In the genomic region with DNA sequence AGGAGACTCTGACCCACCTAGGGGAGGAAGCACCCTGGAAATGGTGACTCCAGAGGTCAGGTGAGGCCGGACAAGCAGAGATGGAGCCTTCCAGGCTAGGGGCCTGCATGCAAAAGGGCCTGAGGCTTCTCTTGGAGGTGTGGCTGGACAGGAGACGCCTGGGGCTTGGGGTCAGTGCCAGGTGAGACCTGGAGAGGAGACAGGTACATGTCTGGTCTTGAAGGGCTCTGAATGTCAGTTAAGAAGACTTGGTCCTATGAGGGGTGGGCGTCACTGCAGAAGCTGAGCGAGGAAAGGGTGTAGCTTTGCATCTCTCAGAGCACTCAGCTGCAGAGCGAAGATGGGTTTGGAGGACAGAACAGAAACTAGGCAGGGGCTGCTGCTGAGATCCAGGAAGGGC, we compare ENCODE assay signal across 2 cellular contexts.
A peak's percentile ranks its signal among the peaks of the same experiment; 100 is the strongest.
TF ChIP-seq lines count a peak whose summit lies in the region.

No MANE protein-coding gene starts in this region.

TF ChIP-seq in WTC11, 78 proteins besides CTCF, POLR2A, EP300 and RAD21:
- TF ChIP-seq GABPB1 (CRISPR knock-in tag; IDR thresholded peaks at IDR 0.05) (no peak), MXD4 (CRISPR knock-in tag; IDR thresholded peaks at IDR 0.05; ENCODE audit: borderline replicate concordance) (no peak)
- TF ChIP-seq, protein P1, sequence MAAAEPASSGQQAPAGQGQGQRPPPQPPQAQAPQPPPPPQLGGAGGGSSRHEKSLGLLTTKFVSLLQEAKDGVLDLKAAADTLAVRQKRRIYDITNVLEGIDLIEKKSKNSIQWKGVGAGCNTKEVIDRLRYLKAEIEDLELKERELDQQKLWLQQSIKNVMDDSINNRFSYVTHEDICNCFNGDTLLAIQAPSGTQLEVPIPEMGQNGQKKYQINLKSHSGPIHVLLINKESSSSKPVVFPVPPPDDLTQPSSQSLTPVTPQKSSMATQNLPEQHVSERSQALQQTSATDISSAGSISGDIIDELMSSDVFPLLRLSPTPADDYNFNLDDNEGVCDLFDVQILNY (CRISPR knock-in tag; IDR thresholded peaks at IDR 0.05): 0 out of 2 replicates have a peak, but pooled peaks have one; percentile 19
TF ChIP-seq in WTC11: peak in this region for 1.

TF ChIP-seq in H1, 55 proteins besides CTCF, POLR2A, EP300 and RAD21:
- TF ChIP-seq TAF7 (optimal IDR thresholded peaks at IDR 0.05; ENCODE audit: borderline replicate concordance, low read depth, low read length) (no peak), CBX8 (IDR thresholded peaks at IDR 0.05; ENCODE audit: borderline replicate concordance, low read depth, low read length) (no peak), KDM1A (IDR thresholded peaks at IDR 0.05; ENCODE audit: borderline replicate concordance, low read length) (no peak), HDAC6 (IDR thresholded peaks at IDR 0.05; ENCODE audit: low read depth, low read length) (no peak), SP4 (IDR thresholded peaks at IDR 0.05; ENCODE audit: low read length) (no peak), SUZ12 (IDR thresholded peaks at IDR 0.05; ENCODE audit: low read length) (no peak), KDM5A (IDR thresholded peaks at IDR 0.05; ENCODE audit: low read length) (no peak), JUN (IDR thresholded peaks at IDR 0.05; ENCODE audit: low read depth, low read length) (no peak), GTF2F1 (IDR thresholded peaks at IDR 0.05; ENCODE audit: borderline replicate concordance, low read depth, low read length) (no peak), SIRT6 (IDR thresholded peaks at IDR 0.05; ENCODE audit: low read length) (no peak), RNF2 (IDR thresholded peaks at IDR 0.05; ENCODE audit: borderline replicate concordance, low read depth, low read length, missing control alignments, poor library complexity, severe bottlenecking) (no peak)
